ENCODE assay signal across 8 cellular contexts in the genomic region with DNA sequence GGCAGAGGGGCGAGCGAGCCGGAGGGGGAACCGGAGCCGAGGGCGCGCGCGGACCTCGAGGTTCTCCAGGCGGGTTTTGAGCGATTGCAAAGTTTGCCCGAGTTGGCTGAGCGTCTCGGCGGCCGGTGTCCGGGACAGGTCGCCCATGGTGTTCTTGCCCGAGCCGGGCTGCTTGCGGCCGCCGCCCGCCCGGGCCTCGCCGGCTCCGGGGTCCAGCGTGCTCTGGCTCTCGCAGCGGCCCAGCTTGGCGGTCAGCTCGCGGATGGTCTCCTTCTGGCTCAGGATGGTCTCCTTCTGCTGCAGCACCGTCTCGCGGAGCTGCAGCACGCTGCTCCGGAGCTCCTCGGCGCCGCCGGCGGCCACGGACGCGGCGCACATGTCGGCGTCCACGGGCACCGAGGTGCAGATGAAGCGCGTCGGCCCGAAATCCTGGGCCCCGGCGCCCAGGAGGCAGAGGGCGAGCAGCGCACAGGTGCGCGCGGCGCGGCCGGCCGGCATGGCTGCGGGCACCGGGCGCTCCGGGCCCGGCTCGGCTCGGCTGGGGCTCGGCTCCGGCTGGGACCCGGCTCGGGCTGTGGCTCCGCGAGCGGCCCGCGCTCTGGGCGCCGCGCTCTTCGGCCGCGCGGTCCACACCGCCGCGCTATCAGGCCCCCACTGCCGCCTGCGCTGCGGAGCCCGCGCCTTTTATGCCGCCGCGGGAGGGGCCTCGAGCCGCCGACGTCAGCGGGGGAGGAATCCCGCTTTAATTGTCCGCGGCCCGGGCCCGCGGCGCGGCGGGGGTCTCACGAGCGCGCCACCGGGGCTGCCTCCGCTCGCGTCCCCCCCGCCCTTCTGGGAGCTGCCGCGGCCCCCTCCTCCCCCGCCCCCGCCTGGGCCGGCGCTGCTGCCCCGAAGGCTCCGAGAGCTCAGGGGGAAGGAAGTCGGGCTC. TPM values are rescaled to one million over a fixed set of nuclear protein-coding genes. Genes with fewer than 3 reads are reported as not detected.
DNase-seq lines count a peak whose midpoint lies in the region; ATAC-seq and TF ChIP-seq lines count a peak whose summit lies in the region.

A gene with protein sequence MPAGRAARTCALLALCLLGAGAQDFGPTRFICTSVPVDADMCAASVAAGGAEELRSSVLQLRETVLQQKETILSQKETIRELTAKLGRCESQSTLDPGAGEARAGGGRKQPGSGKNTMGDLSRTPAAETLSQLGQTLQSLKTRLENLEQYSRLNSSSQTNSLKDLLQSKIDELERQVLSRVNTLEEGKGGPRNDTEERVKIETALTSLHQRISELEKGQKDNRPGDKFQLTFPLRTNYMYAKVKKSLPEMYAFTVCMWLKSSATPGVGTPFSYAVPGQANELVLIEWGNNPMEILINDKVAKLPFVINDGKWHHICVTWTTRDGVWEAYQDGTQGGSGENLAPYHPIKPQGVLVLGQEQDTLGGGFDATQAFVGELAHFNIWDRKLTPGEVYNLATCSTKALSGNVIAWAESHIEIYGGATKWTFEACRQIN (minus strand): TSS at position 659 of the 928 bp plus-strand sequence. CDS start 161 bp downstream, at position 498.

- DNase-seq in BJ (ENCODE audit: low read depth) (no peak), HuH-7.5 (ENCODE audit: low spot score) (peak; percentile 41), hepatic stellate cell (ENCODE audit: low spot score) (peak; percentile 55), dedifferentiated amniotic fluid mesenchymal stem cell (ENCODE audit: extremely low spot score) (no peak), GM10248 (ENCODE audit: extremely low spot score) (no peak)
- no peak for DNase-seq in activated T-cell treated with anti-CD3 and anti-CD28 coated beads, Interleukin-2, amount 50 U/mL, for 4 hours
- no peak for DNase-seq in stimulated activated naive B cell treated with anti-CD40 and anti-IgM and Interleukin-4, amounts not matched to agents 10 μg/mL and 1 μg/mL and 100 μg/mL, for 72 hours

- POLR2A ChIA-PET in BJ (lab: Charles Lee) (no interaction called here), GM10248 (lab: Yijun Ruan, JAX) (no interaction called here)

- no peaks in the 10 kb centered on the region for H3K36me3 Mint-ChIP-seq in activated T-cell treated with anti-CD3 and anti-CD28 coated beads, Interleukin-2, amount 50 U/mL, for 4 hours (ENCODE audit: insufficient read depth)
- no peaks in the 10 kb centered on the region for H3K36me3 Mint-ChIP-seq in stimulated activated naive B cell treated with anti-CD40 and anti-IgM and Interleukin-4, amounts not matched to agents 10 μg/mL and 1 μg/mL and 100 μg/mL, for 72 hours

- CTCF ChIA-PET in BJ (lab: Yijun Ruan, JAX) = interaction anchor here (1.0 to 1.7 kb wide), 5 partner anchors 8 to 100 kb away, joined by 3 to 6 read pairs (median 3); no protein-coding TSS in a partner anchor
- CTCF ChIA-PET in GM10248 (lab: Yijun Ruan, JAX) = interaction anchor here (1.1 kb wide), 1 partner anchor 55 kb away, joined by 3 read pairs; no protein-coding TSS in a partner anchor

- ATAC-seq in activated T-cell treated with anti-CD3 and anti-CD28 coated beads, Interleukin-2, amount 50 U/mL, for 4 hours = peak; percentile 26 to 28
- ATAC-seq in stimulated activated naive B cell treated with anti-CD40 and anti-IgM and Interleukin-4, amounts not matched to agents 10 μg/mL and 1 μg/mL and 100 μg/mL, for 72 hours (replicated peaks) = peak; percentile 19 to 22
- ATAC-seq in GM18867 (IDR thresholded peaks at IDR 0.05; ENCODE audit: unreplicated experiment) = no peak

- no peaks in the 10 kb centered on the region for H3K36me3 ChIP-seq in BJ (ENCODE audit: control insufficient read depth, insufficient read depth, low read length)

- TF ChIP-seq CTCF in BJ (IDR thresholded peaks at IDR 0.05; ENCODE audit: insufficient read depth, low read depth, low read length) (no peak), GM10248 (IDR thresholded peaks at IDR 0.05; ENCODE audit: control extremely low read depth, extremely low read depth, low read depth, missing control alignments) (no peak)

- peak within 1 kb of the TSS; percentile 79 for H3K4me3 Mint-ChIP-seq in activated T-cell treated with anti-CD3 and anti-CD28 coated beads, Interleukin-2, amount 50 U/mL, for 4 hours
- H3K4me3 Mint-ChIP-seq in stimulated activated naive B cell treated with anti-CD40 and anti-IgM and Interleukin-4, amounts not matched to agents 10 μg/mL and 1 μg/mL and 100 μg/mL, for 72 hours = peak within 1 kb of the TSS; percentile 70 to 74

- H3K27ac Mint-ChIP-seq in stimulated activated naive B cell treated with anti-CD40 and anti-IgM and Interleukin-4, amounts not matched to agents 10 μg/mL and 1 μg/mL and 100 μg/mL, for 72 hours = peak within 1 kb of the TSS; percentile 77

- no peaks in the 10 kb centered on the region for H3K9me3 Mint-ChIP-seq in activated T-cell treated with anti-CD3 and anti-CD28 coated beads, Interleukin-2, amount 50 U/mL, for 4 hours
- no peaks in the 10 kb centered on the region for H3K9me3 Mint-ChIP-seq in stimulated activated naive B cell treated with anti-CD40 and anti-IgM and Interleukin-4, amounts not matched to agents 10 μg/mL and 1 μg/mL and 100 μg/mL, for 72 hours

- peaks cover 55% of the 10 kb centered on the region for H3K27me3 Mint-ChIP-seq in activated T-cell treated with anti-CD3 and anti-CD28 coated beads, Interleukin-2, amount 50 U/mL, for 4 hours (ENCODE audit: low read depth)
- H3K27me3 Mint-ChIP-seq in stimulated activated naive B cell treated with anti-CD40 and anti-IgM and Interleukin-4, amounts not matched to agents 10 μg/mL and 1 μg/mL and 100 μg/mL, for 72 hours = peaks cover 63 to 73% of the 10 kb centered on the region in 2 donors

- peaks cover 31% of the 10 kb centered on the region for H3K4me1 Mint-ChIP-seq in activated T-cell treated with anti-CD3 and anti-CD28 coated beads, Interleukin-2, amount 50 U/mL, for 4 hours (ENCODE audit: low read depth)
- H3K4me1 Mint-ChIP-seq in stimulated activated naive B cell treated with anti-CD40 and anti-IgM and Interleukin-4, amounts not matched to agents 10 μg/mL and 1 μg/mL and 100 μg/mL, for 72 hours = peaks cover 16 to 43% of the 10 kb centered on the region in 2 donors

- peak within 1 kb of the TSS; percentile 16; the same call in 1 of the 2 replicates for H3K4me3 ChIP-seq in BJ (ENCODE audit: low read depth, low read length)

- peaks cover 63% of the 10 kb centered on the region for H3K27me3 ChIP-seq in BJ (ENCODE audit: control insufficient read depth, insufficient read depth, low read length)

RNA-seq across cellular contexts. Expression of the gene that starts here (rescaled TPM):
- polyA plus RNA-seq in BJ (2011; rRNA removed) = 0.21 and 0.43 TPM in 2 replicates
- polyA minus RNA-seq in BJ (2011; rRNA and poly(A)+ RNA removed) = 0.46 and 0.95 TPM in 2 replicates
- 10 to 100 TPM; 14.0 to 22.2 (median 21.4) TPM for total RNA-seq in activated T-cell treated with anti-CD3 and anti-CD28 coated beads, Interleukin-2, amount 50 U/mL, for 4 hours

Comparison
In these comparisons a context has a peak if more than half of its experiments do, and no peak if none do; other contexts are left out.
1. DNase-seq: peak in HuH-7.5 (single experiment) and hepatic stellate cell (single experiment); none in BJ (single experiment), activated T-cell treated with anti-CD3 and anti-CD28 coated beads, Interleukin-2, amount 50 U/mL, for 4 hours (single experiment), stimulated activated naive B cell treated with anti-CD40 and anti-IgM and Interleukin-4, amounts not matched to agents 10 μg/mL and 1 μg/mL and 100 μg/mL, for 72 hours (single experiment), dedifferentiated amniotic fluid mesenchymal stem cell (single experiment) and GM10248 (single experiment).